ENCODE assay signal across 23 cellular contexts in genomic region chr5:126099077-126099476, GRCh38.
"Had no signal": no experiment of that assay in that cellular context is flagged by ENCODE, and none has a peak within 500 bp of the region (broad histone marks: within the 10 kb centered on the region; RNA-seq: fewer than 3 reads in every experiment).

No MANE protein-coding gene starts in this region.

- H3K4me1 Mint-ChIP-seq: natural killer cell; stimulated activated effector memory CD8-positive, alpha-beta T cell treated with anti-CD3 and anti-CD28 coated beads, Interleukin-12 subunit alpha, Interleukin-12 subunit beta, amount 100 ng/mL, for 72 hours had no signal

- H3K4me3 Mint-ChIP-seq: effector memory CD8-positive, alpha-beta T cell; natural killer cell; stimulated activated effector memory CD8-positive, alpha-beta T cell treated with anti-CD3 and anti-CD28 coated beads, Interleukin-12 subunit alpha, Interleukin-12 subunit beta, amount 100 ng/mL, for 72 hours had no signal

- H3K27me3 ChIP-seq: esophagus squamous epithelium, right atrium auricular region, sigmoid colon, stomach, thyroid gland, upper lobe of left lung had no signal

- H3K4me1 ChIP-seq: esophagus squamous epithelium, lower lobe of right lung, parathyroid adenoma, right atrium auricular region, sigmoid colon, stomach, thyroid gland, upper lobe of left lung had no signal

- H3K36me3 Mint-ChIP-seq: natural killer cell; stimulated activated effector memory CD8-positive, alpha-beta T cell treated with anti-CD3 and anti-CD28 coated beads, Interleukin-12 subunit alpha, Interleukin-12 subunit beta, amount 100 ng/mL, for 72 hours had no signal

- H3K27ac Mint-ChIP-seq: effector memory CD8-positive, alpha-beta T cell; natural killer cell; progenitor cell of endocrine pancreas; stimulated activated effector memory CD8-positive, alpha-beta T cell treated with anti-CD3 and anti-CD28 coated beads, Interleukin-12 subunit alpha, Interleukin-12 subunit beta, amount 100 ng/mL, for 72 hours had no signal

- DNase-seq: cortex of kidney; effector memory CD8-positive, alpha-beta T cell; erythroblast; esophagus squamous epithelium; head of caudate nucleus; left ventricle myocardium superior; lower lobe of right lung; natural killer cell; sigmoid colon; stimulated activated CD4-positive, alpha-beta T cell treated with anti-CD3 and anti-CD28 coated beads, Interleukin-2, amount 100 ng/mL, for 24 hours; stimulated activated CD4-positive, alpha-beta T cell treated with anti-CD3 and anti-CD28 coated beads, Interleukin-4, amount 100 ng/mL, for 24 hours; stimulated activated naive CD4-positive, alpha-beta T cell treated with Interleukin-2 at 50 U/mL for 16 hours; stomach; thyroid gland; upper lobe of left lung had no signal

- FAIRE-seq: endometrium, frontal cortex, keratinocyte, urothelium cell line had no signal

- H2AFZ ChIP-seq: parathyroid adenoma had no signal

- H3K27me3 Mint-ChIP-seq: effector memory CD8-positive, alpha-beta T cell; progenitor cell of endocrine pancreas had no signal

- ATAC-seq: effector memory CD8-positive, alpha-beta T cell; left ventricle myocardium superior; lower lobe of right lung; natural killer cell; stimulated activated effector memory CD8-positive, alpha-beta T cell treated with anti-CD3 and anti-CD28 coated beads, Interleukin-12 subunit alpha, Interleukin-12 subunit beta, amount 100 ng/mL, for 72 hours had no signal

- H3K36me3 ChIP-seq: esophagus squamous epithelium, lower lobe of right lung, right atrium auricular region, sigmoid colon, stomach, thyroid gland, upper lobe of left lung had no signal

- H3K4me3 ChIP-seq: esophagus squamous epithelium, lower lobe of right lung, right atrium auricular region, sigmoid colon, stomach, thyroid gland, upper lobe of left lung had no signal

- H3K9me3 ChIP-seq: esophagus squamous epithelium, lower lobe of right lung, right atrium auricular region, sigmoid colon, stomach, thyroid gland, upper lobe of left lung had no signal

- H3K79me2 ChIP-seq: parathyroid adenoma had no signal

- H3K27ac ChIP-seq: esophagus squamous epithelium, lower lobe of right lung, parathyroid adenoma, right atrium auricular region, sigmoid colon, stomach, thyroid gland, upper lobe of left lung had no signal

- H3K9ac ChIP-seq: parathyroid adenoma had no signal
